Comparison of ENCODE assay signal across 24 cellular contexts in the genomic region with DNA sequence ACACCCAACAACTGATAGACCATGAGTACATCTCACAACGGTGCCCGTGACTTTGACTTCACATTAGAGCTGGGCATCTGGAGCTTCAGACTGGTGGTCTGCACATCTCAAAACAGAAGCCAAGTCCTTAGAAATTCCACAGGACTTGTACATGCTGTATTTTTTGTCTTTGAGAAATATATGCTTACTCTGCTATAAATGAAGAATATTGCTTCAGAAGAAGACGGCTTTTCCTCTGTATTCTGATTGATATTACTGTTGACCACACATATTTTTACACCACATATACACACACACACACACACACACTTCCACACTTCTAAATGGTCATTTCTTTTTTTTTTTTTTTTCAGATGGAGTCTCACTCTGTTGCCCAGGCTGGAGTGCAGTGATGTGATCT.
"Had no signal": no experiment of that assay in that cellular context is flagged by ENCODE, and none has a peak within 500 bp of the region (broad histone marks: within the 10 kb centered on the region; RNA-seq: fewer than 3 reads in every experiment).

No MANE protein-coding gene starts in this region.

- H3K36me3 ChIP-seq: esophagus squamous epithelium, gastrocnemius medialis, heart right ventricle, left lung, lower lobe of right lung had no signal

- H3K4me1 ChIP-seq: esophagus squamous epithelium, gastrocnemius medialis, heart right ventricle, left lung had no signal

- ATAC-seq: esophagus mucosa, gastrocnemius medialis, heart right ventricle, left cardiac atrium, left lung, left ventricle myocardium superior, lower lobe of right lung had no signal

- H3K27me3 ChIP-seq: dorsolateral prefrontal cortex, esophagus squamous epithelium, gastrocnemius medialis, left lung had no signal

- DNase-seq: dermis blood vessel endothelial cell; dorsolateral prefrontal cortex; effector CD4-positive, alpha-beta T cell; effector memory CD4-positive, alpha-beta T cell; erythroblast; esophagus squamous epithelium; foreskin melanocyte; gastrocnemius medialis; glutamatergic neuron; head of caudate nucleus; heart right ventricle; hypothalamus; immature natural killer cell; kidney; left cardiac atrium; left lung; left ventricle myocardium superior; lower lobe of right lung; midbrain had no signal

- FAIRE-seq: colon, endometrium, kidney had no signal

- H3K9me3 ChIP-seq: esophagus squamous epithelium, gastrocnemius medialis, heart right ventricle, left lung, lower lobe of right lung had no signal

- H3K27ac ChIP-seq: coronary artery, dorsolateral prefrontal cortex, epithelial cell of prostate, esophagus squamous epithelium, gastrocnemius medialis, heart right ventricle, left lung, lower lobe of right lung had no signal

- H3K4me3 ChIP-seq: coronary artery, dorsolateral prefrontal cortex, esophagus squamous epithelium, gastrocnemius medialis, heart right ventricle, left lung, lower lobe of right lung had no signal
